ENCODE assay signal across 8 cellular contexts in the genomic region with DNA sequence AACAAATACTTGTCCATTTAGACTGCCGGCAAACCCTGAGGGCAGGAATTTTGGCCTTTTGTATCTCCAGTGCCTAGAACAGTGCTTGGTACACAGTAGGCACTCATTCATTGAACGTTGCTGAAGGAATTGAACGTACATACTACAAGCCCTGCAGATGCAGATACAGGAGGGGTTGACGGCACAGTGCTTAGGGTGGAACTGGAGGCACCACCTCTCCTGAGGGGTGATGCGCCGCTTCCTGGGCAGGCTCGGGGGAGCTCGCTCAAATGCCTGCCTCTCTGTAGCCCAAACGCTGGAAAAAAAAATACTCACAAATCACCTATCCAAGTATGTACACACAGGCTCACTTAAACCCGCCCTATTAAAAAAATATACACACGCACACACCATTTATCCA. TPM values are rescaled to one million over a fixed set of nuclear protein-coding genes. Genes with fewer than 3 reads are reported as not detected.
DNase-seq lines count a peak whose midpoint lies in the region; ATAC-seq and TF ChIP-seq lines count a peak whose summit lies in the region.

No MANE protein-coding gene starts in this region.

- TF ChIP-seq CTCF in AG09309 (IDR thresholded peaks at IDR 0.05; ENCODE audit: control insufficient read depth, insufficient read depth, low read depth, low read length, missing control alignments) (no peak), OCI-LY3 (IDR thresholded peaks at IDR 0.05; ENCODE audit: low read depth, low read length) (no peak), body of pancreas (IDR thresholded peaks at IDR 0.05) (no peak)

- DNase-seq in AG09309 (ENCODE audit: low read depth), result no peak
- DNase-seq in body of pancreas, result peak in 3 of 4 donors; percentile 22 to 31 (median 23)
- DNase-seq in iPS-NIHi11 (ENCODE audit: low spot score), result peak; percentile 47
- peak; percentile 16 for DNase-seq in stimulated activated CD4-positive, alpha-beta T cell treated with anti-CD3 and anti-CD28 coated beads, Interleukin-4, amount 100 ng/mL, for 48 hours (ENCODE audit: low read depth in 2 of 2)
- DNase-seq in UCSD-AML1 (lab: John Stamatoyannopoulos, UW; ENCODE audit: unreplicated experiment), result no peak

- H3K4me3 ChIP-seq in AG09309 (ENCODE audit: control insufficient read depth, low read depth, low read length) (peak overlapping the region; percentile 89), OCI-LY3 (ENCODE audit: low read length) (peak overlapping the region; percentile 82), body of pancreas (peak overlapping the region; percentile 84 to 100)

- H3K27ac ChIP-seq in OCI-LY3 (ENCODE audit: low read length) (no peak overlapping the region), body of pancreas (peak overlapping the region in 1 of 4 donors; percentile 94)

- TF ChIP-seq POLR2A in body of pancreas (IDR thresholded peaks at IDR 0.05), result no peak

- 11 to 18% methylated on average over 11 of the region's 11 CpGs for WGBS in body of pancreas, 2 donors

- H3K4me1 ChIP-seq in OCI-LY3 (ENCODE audit: low read length) (peaks cover 6% of the 10 kb centered on the region), body of pancreas (peaks cover 18% of the 10 kb centered on the region)

- ATAC-seq in GM18520 (IDR thresholded peaks at IDR 0.05; ENCODE audit: unreplicated experiment) (peak; percentile 17), HG03064 (IDR thresholded peaks at IDR 0.05; ENCODE audit: low read depth, unreplicated experiment) (peak; percentile 20), body of pancreas (peak; percentile 55)

- no peaks in the 10 kb centered on the region for H3K9me3 ChIP-seq in OCI-LY3 (ENCODE audit: insufficient read depth, low read length)
- H3K9me3 ChIP-seq in body of pancreas, result no peaks in the 10 kb centered on the region

- H3K27me3 ChIP-seq in OCI-LY3 (ENCODE audit: low read depth, low read length) (no peaks in the 10 kb centered on the region), body of pancreas (no peaks in the 10 kb centered on the region)

- peaks cover 30% of the 10 kb centered on the region for H3K79me2 ChIP-seq in OCI-LY3 (ENCODE audit: low read length)

- peak overlapping the region; percentile 69 for H3K4me2 ChIP-seq in OCI-LY3 (ENCODE audit: low read length)

- H4K20me1 ChIP-seq in OCI-LY3 (ENCODE audit: insufficient read depth, low read length), result no peaks in the 10 kb centered on the region

- H3K36me3 ChIP-seq in OCI-LY3 (replicated peaks; ENCODE audit: low read depth, low read length) (peaks cover 7% of the 10 kb centered on the region), body of pancreas (replicated peaks in 1 of 2; ENCODE audit: insufficient read depth in 1 of 2, low read depth in 2 of 2) (peaks cover 0 to 6% of the 10 kb centered on the region in 2 donors)

- H3K9ac ChIP-seq in OCI-LY3 (ENCODE audit: low read length), result peak overlapping the region; percentile 70

- H2AFZ ChIP-seq in OCI-LY3 (ENCODE audit: low read depth, low read length), result peak overlapping the region; percentile 76; the same call in 1 of the 2 replicates

- intact Hi-C loops in body of pancreas (cut with DNase I), result no loop called here

RNA-seq across cellular contexts. Expression of gene COMMD10, which starts 0.6 kb away (rescaled TPM):
- 10 to 100 TPM; 26.5 to 27.0 TPM for total RNA-seq in body of pancreas

RNA-seq across cellular contexts. Expression of gene ARL14EPL, which starts 52.0 kb away (rescaled TPM):
- not detected for total RNA-seq in body of pancreas

Comparison
In these comparisons a context has a peak if more than half of its experiments do, and no peak if none do; other contexts are left out.
1. DNase-seq: peak in body of pancreas (3 of 4), iPS-NIHi11 (single experiment) and stimulated activated CD4-positive, alpha-beta T cell treated with anti-CD3 and anti-CD28 coated beads, Interleukin-4, amount 100 ng/mL, for 48 hours (2 of 2); none in AG09309 (single experiment) and UCSD-AML1 (single experiment).
2. Peak in every context shown above with its lines, with median percentiles within 50 percentile points of each other: H3K4me3 ChIP-seq and ATAC-seq.